In genomic region chr2:20674974-20675679, GRCh38 we compare ENCODE assay signal across 1 cellular context.
TF ChIP-seq lines count a peak whose summit lies in the region.

No MANE protein-coding gene starts in this region.

TF ChIP-seq in GM23338, 12 proteins besides CTCF, POLR2A, EP300 and RAD21 (continued from another document):
- TF ChIP-seq, protein P1, sequence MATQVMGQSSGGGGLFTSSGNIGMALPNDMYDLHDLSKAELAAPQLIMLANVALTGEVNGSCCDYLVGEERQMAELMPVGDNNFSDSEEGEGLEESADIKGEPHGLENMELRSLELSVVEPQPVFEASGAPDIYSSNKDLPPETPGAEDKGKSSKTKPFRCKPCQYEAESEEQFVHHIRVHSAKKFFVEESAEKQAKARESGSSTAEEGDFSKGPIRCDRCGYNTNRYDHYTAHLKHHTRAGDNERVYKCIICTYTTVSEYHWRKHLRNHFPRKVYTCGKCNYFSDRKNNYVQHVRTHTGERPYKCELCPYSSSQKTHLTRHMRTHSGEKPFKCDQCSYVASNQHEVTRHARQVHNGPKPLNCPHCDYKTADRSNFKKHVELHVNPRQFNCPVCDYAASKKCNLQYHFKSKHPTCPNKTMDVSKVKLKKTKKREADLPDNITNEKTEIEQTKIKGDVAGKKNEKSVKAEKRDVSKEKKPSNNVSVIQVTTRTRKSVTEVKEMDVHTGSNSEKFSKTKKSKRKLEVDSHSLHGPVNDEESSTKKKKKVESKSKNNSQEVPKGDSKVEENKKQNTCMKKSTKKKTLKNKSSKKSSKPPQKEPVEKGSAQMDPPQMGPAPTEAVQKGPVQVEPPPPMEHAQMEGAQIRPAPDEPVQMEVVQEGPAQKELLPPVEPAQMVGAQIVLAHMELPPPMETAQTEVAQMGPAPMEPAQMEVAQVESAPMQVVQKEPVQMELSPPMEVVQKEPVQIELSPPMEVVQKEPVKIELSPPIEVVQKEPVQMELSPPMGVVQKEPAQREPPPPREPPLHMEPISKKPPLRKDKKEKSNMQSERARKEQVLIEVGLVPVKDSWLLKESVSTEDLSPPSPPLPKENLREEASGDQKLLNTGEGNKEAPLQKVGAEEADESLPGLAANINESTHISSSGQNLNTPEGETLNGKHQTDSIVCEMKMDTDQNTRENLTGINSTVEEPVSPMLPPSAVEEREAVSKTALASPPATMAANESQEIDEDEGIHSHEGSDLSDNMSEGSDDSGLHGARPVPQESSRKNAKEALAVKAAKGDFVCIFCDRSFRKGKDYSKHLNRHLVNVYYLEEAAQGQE (IDR thresholded peaks at IDR 0.05; ENCODE audit: unreplicated experiment), result no peak
- TF ChIP-seq ZNF114 (CRISPR knock-in tag; IDR thresholded peaks at IDR 0.05) (no peak), STAT1 (IDR thresholded peaks at IDR 0.05; ENCODE audit: unreplicated experiment) (no peak), NANOG (IDR thresholded peaks at IDR 0.05; ENCODE audit: borderline replicate concordance) (no peak), CREB1 (CRISPR knock-in tag; IDR thresholded peaks at IDR 0.05; ENCODE audit: low read depth) (no peak), POLR2AphosphoS5 (IDR thresholded peaks at IDR 0.05; ENCODE audit: low read depth) (no peak), ZNF331 (CRISPR knock-in tag; IDR thresholded peaks at IDR 0.05; ENCODE audit: low read depth) (no peak)
